1 cellular context compared by ENCODE assay signal in genomic region chr4:158299459-158300007, GRCh38.
TF ChIP-seq lines count a peak whose summit lies in the region.

No MANE protein-coding gene starts in this region.

TF ChIP-seq in SK-N-SH, 30 proteins besides CTCF, POLR2A, EP300 and RAD21 (continued from another document):
- TF ChIP-seq REST (IDR thresholded peaks at IDR 0.05; ENCODE audit: low read depth, low read length), result no peak
- TF ChIP-seq ELF1 (IDR thresholded peaks at IDR 0.05), result no peak
- no peak for TF ChIP-seq MXI1 (IDR thresholded peaks at IDR 0.05; ENCODE audit: low read depth, low read length)
- no peak for TF ChIP-seq RFX5 (IDR thresholded peaks at IDR 0.05; ENCODE audit: low read length)
- TF ChIP-seq RCOR1 (IDR thresholded peaks at IDR 0.05; ENCODE audit: low read length), result peak; percentile 78; the same call in 1 of the 2 replicates
- TF ChIP-seq FOXJ3 (CRISPR knock-in tag; IDR thresholded peaks at IDR 0.05), result peak; percentile 59; the same call in 1 of the 2 replicates
- TF ChIP-seq YY1 (IDR thresholded peaks at IDR 0.05; ENCODE audit: low read depth), result no peak
- TF ChIP-seq FOSL2 (IDR thresholded peaks at IDR 0.05; ENCODE audit: borderline replicate concordance, low read depth), result no peak
- no peak for TF ChIP-seq PBX3 (IDR thresholded peaks at IDR 0.05)
- peak; percentile 20; the same call in 1 of the 2 replicates for TF ChIP-seq TCF12 (IDR thresholded peaks at IDR 0.05)
- no peak for TF ChIP-seq FOXM1 (IDR thresholded peaks at IDR 0.05; ENCODE audit: low read depth)
